ENCODE assay signal across 13 cellular contexts in genomic region chrX:110944323-110944761, GRCh38.
A peak's percentile ranks its signal among the peaks of the same experiment; 100 is the strongest.
DNase-seq lines count a peak whose midpoint lies in the region; ATAC-seq and TF ChIP-seq lines count a peak whose summit lies in the region.
"Had no signal": no experiment of that assay in that cellular context is flagged by ENCODE, and none has a peak within 500 bp of the region (broad histone marks: within the 10 kb centered on the region; RNA-seq: fewer than 3 reads in every experiment).

No MANE protein-coding gene starts in this region.

- intact Hi-C loops in head of caudate nucleus (cut with DNase I): no loop called here
- intact Hi-C loops in prostate gland (cut with DNase I): loop anchor here (10.0 kb wide), 1 partner anchor 150 kb away; the partner anchor contains the start of gene PAK3

- no peak overlapping the region for H3K23ac ChIP-seq in H9 (ENCODE audit: insufficient read length, low read depth, low read length)

- H3K56ac ChIP-seq in H9 (ENCODE audit: insufficient read length, low read depth, low read length): no peak overlapping the region

- DNase-seq in H9: peak; percentile 62
- peak; percentile 2 for DNase-seq in NT2/D1 (ENCODE audit: low read depth, low spot score)
- peak in 38 of 42 donors; percentile 3 to 53 (median 24) for DNase-seq in head of caudate nucleus
- peak; percentile 5 for DNase-seq in prostate gland (ENCODE audit: low spot score)
- no peak for DNase-seq in osteoblast (ENCODE audit: insufficient read length, low spot score, missing footprints)
- no peak for DNase-seq in activated CD8-positive, alpha-beta memory T cell treated with anti-CD3 and anti-CD28 coated beads, Interleukin-2, amount 50 U/mL, for 4 hours
- DNase-seq in stimulated activated naive CD4-positive, alpha-beta T cell (lab: John Stamatoyannopoulos, UW): no peak
- DNase-seq: amniotic stem cell; GM23248; NCI-H1930; stimulated activated CD4-positive, alpha-beta T cell treated with anti-CD3 and anti-CD28 coated beads, Interleukin-2, amount 100 ng/mL, for 24 hours had no signal

- H3K79me1 ChIP-seq in H9 (ENCODE audit: insufficient read depth, low read depth, low read length, poor library complexity, severe bottlenecking): no peaks in the 10 kb centered on the region

- H2BK5ac ChIP-seq in H9 (ENCODE audit: insufficient read length, low read length): no peak overlapping the region

- no peak overlapping the region for H4K8ac ChIP-seq in H9 (replicated peaks; ENCODE audit: insufficient read length, low read depth, low read length)

- no peak overlapping the region for H2AK5ac ChIP-seq in H9 (ENCODE audit: insufficient read length, low read length)

- H2AFZ ChIP-seq in H9 (ENCODE audit: low read length) (no peak overlapping the region), osteoblast (ENCODE audit: low read length) (no peak overlapping the region)
- H2AFZ ChIP-seq: GM23248 had no signal

- H3K27ac ChIP-seq in H9 (ENCODE audit: insufficient read length, low read depth, low read length) (no peak overlapping the region), prostate gland (peak overlapping the region; percentile 47 to 51), osteoblast (ENCODE audit: low read depth, low read length) (no peak overlapping the region)
- H3K27ac ChIP-seq: GM23248, upper lobe of left lung had no signal

- no peak for ATAC-seq in GM18867 (IDR thresholded peaks at IDR 0.05; ENCODE audit: unreplicated experiment)

- no CpG with 5 or more reads among the region's 25 CpGs for WGBS in H9 (ENCODE audit: extremely low coverage, insufficient read length, low lambda C conversion rate)
- 0% methylated on average over 14 of the region's 25 CpGs for WGBS in prostate gland

- no peak overlapping the region for H4K91ac ChIP-seq in H9 (ENCODE audit: insufficient read length, low read depth, low read length)

- H3K18ac ChIP-seq in H9 (ENCODE audit: insufficient read length, low read depth, low read length): peak overlapping the region; percentile 68

- peaks cover 23 to 27% of the 10 kb centered on the region in 2 experiments for H3K4me1 Mint-ChIP-seq in H9

- H3K79me2 ChIP-seq in H9 (ENCODE audit: insufficient read depth, low read length) (peaks cover 2% of the 10 kb centered on the region; the same call in 1 of the 2 replicates), osteoblast (ENCODE audit: insufficient read depth, low read length) (no peaks in the 10 kb centered on the region)

- H3K9ac ChIP-seq in H9 (ENCODE audit: extremely low read depth, insufficient read length, low read length): peak overlapping the region; percentile 16
- H3K9ac ChIP-seq in NT2/D1 (ENCODE audit: insufficient read length, low read depth): peak overlapping the region; percentile 61
- H3K9ac ChIP-seq: GM23248 had no signal

- H2BK12ac ChIP-seq in H9 (ENCODE audit: insufficient read length, low read depth, low read length): no peak overlapping the region

- H3K14ac ChIP-seq in H9 (ENCODE audit: insufficient read depth, low read length): peak overlapping the region; percentile 72

- TF ChIP-seq CTCF in H9 (conservative IDR thresholded peaks at IDR 0.05) (no peak), prostate gland (IDR thresholded peaks at IDR 0.05) (no peak), osteoblast (IDR thresholded peaks at IDR 0.05; ENCODE audit: extremely low read depth, low read depth, low read length) (no peak)

- H2BK15ac ChIP-seq in H9 (ENCODE audit: low read depth, low read length): no peak overlapping the region

- no peak overlapping the region for H2BK20ac ChIP-seq in H9 (ENCODE audit: low read depth, low read length, poor library complexity, severe bottlenecking)

- H3K27me3 ChIP-seq in H9 (ENCODE audit: insufficient read depth, low read length) (peaks cover 2% of the 10 kb centered on the region; the same call in 1 of the 2 replicates), NT2/D1 (ENCODE audit: insufficient read depth, insufficient read length) (peaks cover 23% of the 10 kb centered on the region), prostate gland (replicated peaks; ENCODE audit: insufficient read depth) (no peaks in the 10 kb centered on the region), osteoblast (ENCODE audit: insufficient read depth, low read length) (peaks cover 32% of the 10 kb centered on the region)
- H3K27me3 ChIP-seq: upper lobe of left lung had no signal

- peak overlapping the region in 1 of 3 experiments; percentile 91; a peak in 1 of 7 replicates for H3K27ac Mint-ChIP-seq in H9

- peaks cover 13% of the 10 kb centered on the region for H3K23me2 ChIP-seq in H9 (ENCODE audit: insufficient read length, low read depth, low read length, poor library complexity, severe bottlenecking)

- H4K5ac ChIP-seq in H9 (ENCODE audit: insufficient read length, low read depth, low read length): no peak overlapping the region

- H3K4me3 Mint-ChIP-seq in H9: peak overlapping the region; percentile 68 to 91

- H3K36me3 ChIP-seq in NT2/D1 (ENCODE audit: insufficient read depth, insufficient read length, low read length) (no peaks in the 10 kb centered on the region), prostate gland (no peaks in the 10 kb centered on the region), osteoblast (ENCODE audit: insufficient read depth, low read length) (no peaks in the 10 kb centered on the region)
- H3K36me3 ChIP-seq: upper lobe of left lung had no signal

- H3K36me3 Mint-ChIP-seq in H9 (ENCODE audit: insufficient read depth in 1 of 3, low read depth in 3 of 3): no peaks in the 10 kb centered on the region

- H3K4me3 ChIP-seq in NT2/D1 (ENCODE audit: insufficient read length, low read depth) (peak overlapping the region; percentile 49), prostate gland (peak overlapping the region; percentile 19 to 23), osteoblast (ENCODE audit: insufficient read depth, low read length) (no peak overlapping the region)
- H3K4me3 ChIP-seq: GM23248, upper lobe of left lung had no signal

- H3K4ac ChIP-seq in H9 (ENCODE audit: low read depth, low read length): no peak overlapping the region

- H3K27me3 Mint-ChIP-seq in H9 (ENCODE audit: low read depth): peaks cover 70% of the 10 kb centered on the region

- H3K4me1 ChIP-seq in H9 (ENCODE audit: insufficient read depth, low read length): no peaks in the 10 kb centered on the region
- H3K4me1 ChIP-seq in NT2/D1 (ENCODE audit: insufficient read depth, insufficient read length): no peaks in the 10 kb centered on the region
- H3K4me1 ChIP-seq in prostate gland (replicated peaks): no peaks in the 10 kb centered on the region
- no peaks in the 10 kb centered on the region for H3K4me1 ChIP-seq in osteoblast (ENCODE audit: insufficient read depth, low read length)
- H3K4me1 ChIP-seq: upper lobe of left lung had no signal

- H3K9me3 ChIP-seq in H9 (ENCODE audit: control insufficient read depth, low read depth, low read length) (no peaks in the 10 kb centered on the region), NT2/D1 (ENCODE audit: insufficient read depth, low read length) (no peaks in the 10 kb centered on the region), prostate gland (no peaks in the 10 kb centered on the region), osteoblast (ENCODE audit: low read depth, low read length) (no peaks in the 10 kb centered on the region)
- H3K9me3 ChIP-seq: upper lobe of left lung had no signal

- no peaks in the 10 kb centered on the region for H3K9me3 Mint-ChIP-seq in H9

- no peak for TF ChIP-seq POLR2A in prostate gland (IDR thresholded peaks at IDR 0.05)

- no peak overlapping the region for H2BK120ac ChIP-seq in H9 (ENCODE audit: low read depth, low read length, poor library complexity, severe bottlenecking)

- H4K20me1 ChIP-seq in H9 (ENCODE audit: control insufficient read depth, insufficient read depth, insufficient read length) (no peaks in the 10 kb centered on the region), osteoblast (ENCODE audit: insufficient read depth, low read length) (no peaks in the 10 kb centered on the region)

- no peak overlapping the region for H3T11ph ChIP-seq in H9 (ENCODE audit: low read length)

- H3K4me2 ChIP-seq in H9 (ENCODE audit: insufficient read depth, insufficient read length, low read length) (peak overlapping the region; percentile 96), osteoblast (ENCODE audit: insufficient read depth, low read length) (no peak overlapping the region)

Comparison
In these comparisons a context has a peak if more than half of its experiments do, and no peak if none do; other contexts are left out.
1. DNase-seq: peak in H9 (single experiment), NT2/D1 (single experiment), head of caudate nucleus (38 of 42) and prostate gland (single experiment); none in osteoblast (single experiment), activated CD8-positive, alpha-beta memory T cell treated with anti-CD3 and anti-CD28 coated beads, Interleukin-2, amount 50 U/mL, for 4 hours (single experiment) and stimulated activated naive CD4-positive, alpha-beta T cell (0 of 6).
2. H3K27ac ChIP-seq: peak in prostate gland (2 of 2); none in H9 (single experiment) and osteoblast (single experiment).